In genomic region chr1:179867493-179868330, GRCh38 we compare ENCODE assay signal across 7 cellular contexts. TPM values are rescaled to one million over a fixed set of nuclear protein-coding genes. Genes with fewer than 3 reads are reported as not detected.
DNase-seq lines count a peak whose midpoint lies in the region; TF ChIP-seq lines count a peak whose summit lies in the region.

No MANE protein-coding gene starts in this region.

- H3K9me3 Mint-ChIP-seq in HFFc6, result no peaks in the 10 kb centered on the region
- no peaks in the 10 kb centered on the region for H3K9me3 Mint-ChIP-seq in activated CD4-positive, alpha-beta T cell treated with anti-CD3 and anti-CD28 coated beads, Interleukin-2, amount 10 ng/mL, durations not matched to agents 7 days and 5 days
- no peaks in the 10 kb centered on the region for H3K9me3 Mint-ChIP-seq in nephron

- H3K36me3 Mint-ChIP-seq in HFFc6 (ENCODE audit: low read depth) (peaks cover 21% of the 10 kb centered on the region), nephron (ENCODE audit: low read depth) (peaks cover 64% of the 10 kb centered on the region)
- peaks cover 33% of the 10 kb centered on the region for H3K36me3 Mint-ChIP-seq in activated CD4-positive, alpha-beta T cell treated with anti-CD3 and anti-CD28 coated beads, Interleukin-2, amount 10 ng/mL, durations not matched to agents 7 days and 5 days (ENCODE audit: low read depth)

- H3K27ac Mint-ChIP-seq in HFFc6 (no peak overlapping the region), nephron (no peak overlapping the region)
- no peak overlapping the region for H3K27ac Mint-ChIP-seq in activated CD4-positive, alpha-beta T cell treated with anti-CD3 and anti-CD28 coated beads, Interleukin-2, amount 10 ng/mL, durations not matched to agents 7 days and 5 days

- H3K4me3 Mint-ChIP-seq in HFFc6 (no peak overlapping the region), nephron (no peak overlapping the region)
- H3K4me3 Mint-ChIP-seq in activated CD4-positive, alpha-beta T cell treated with anti-CD3 and anti-CD28 coated beads, Interleukin-2, amount 10 ng/mL, durations not matched to agents 7 days and 5 days, result no peak overlapping the region

- peaks cover 3% of the 10 kb centered on the region for H3K36me3 ChIP-seq in GM06990 (ENCODE audit: control insufficient read depth, insufficient read depth, low read length)

- no peak for DNase-seq in GM06990 (ENCODE audit: extremely low read depth, insufficient read length)
- DNase-seq in HFFc6, result peak; percentile 49
- DNase-seq in NCI-H2227 (lab: John Stamatoyannopoulos, UW; ENCODE audit: unreplicated experiment), result peak; percentile 63
- peak; percentile 58 for DNase-seq in activated CD4-positive, alpha-beta T cell treated with anti-CD3 and anti-CD28 coated beads, Interleukin-2, amount 10 ng/mL, durations not matched to agents 7 days and 5 days
- peak; percentile 50 for DNase-seq in epithelial cell of esophagus (ENCODE audit: low read depth)
- no peak for DNase-seq in occipital lobe (lab: John Stamatoyannopoulos, UW)

- H3K4me3 ChIP-seq in GM06990 (replicated peaks; ENCODE audit: low read depth, low read length) (no peak overlapping the region), epithelial cell of esophagus (ENCODE audit: low read length) (no peak overlapping the region)

- CTCF ChIA-PET in activated CD4-positive, alpha-beta T cell treated with anti-CD3 and anti-CD28 coated beads, Interleukin-2, amount 10 ng/mL, durations not matched to agents 7 days and 5 days (lab: Charles Lee), result interaction anchor here (0.6 to 2.0 kb wide), 5 partner anchors 15 to 719 kb away, joined by 3 to 6 read pairs (median 3); partner anchors contain the start of gene TOR1AIP1

- H3K4me1 Mint-ChIP-seq in HFFc6 (ENCODE audit: low read depth), result peaks cover 37% of the 10 kb centered on the region
- H3K4me1 Mint-ChIP-seq in activated CD4-positive, alpha-beta T cell treated with anti-CD3 and anti-CD28 coated beads, Interleukin-2, amount 10 ng/mL, durations not matched to agents 7 days and 5 days, result peaks cover 13% of the 10 kb centered on the region
- H3K4me1 Mint-ChIP-seq in nephron, result peaks cover 27% of the 10 kb centered on the region

- TF ChIP-seq CTCF in GM06990 (IDR thresholded peaks at IDR 0.05; ENCODE audit: insufficient read depth, low read length, poor library complexity, severe bottlenecking), result peak; percentile 81
- TF ChIP-seq CTCF in HFFc6 (IDR thresholded peaks at IDR 0.05), result peak; percentile 83
- TF ChIP-seq CTCF in epithelial cell of esophagus (IDR thresholded peaks at IDR 0.05; ENCODE audit: insufficient read depth, low read depth, low read length, missing control alignments), result peak; percentile 64
- TF ChIP-seq CTCF in nephron (IDR thresholded peaks at IDR 0.05; ENCODE audit: unreplicated experiment in 3 of 3), result peak; percentile 38 to 60 (median 52)

- H3K27me3 ChIP-seq in GM06990 (replicated peaks; ENCODE audit: control insufficient read depth, insufficient read depth, low read length), result no peaks in the 10 kb centered on the region

- H3K27me3 Mint-ChIP-seq in HFFc6 (ENCODE audit: insufficient read depth), result no peaks in the 10 kb centered on the region
- no peaks in the 10 kb centered on the region for H3K27me3 Mint-ChIP-seq in activated CD4-positive, alpha-beta T cell treated with anti-CD3 and anti-CD28 coated beads, Interleukin-2, amount 10 ng/mL, durations not matched to agents 7 days and 5 days
- H3K27me3 Mint-ChIP-seq in nephron (ENCODE audit: low read depth), result no peaks in the 10 kb centered on the region

- POLR2A ChIA-PET in activated CD4-positive, alpha-beta T cell treated with anti-CD3 and anti-CD28 coated beads, Interleukin-2, amount 10 ng/mL, durations not matched to agents 7 days and 5 days (lab: Charles Lee), result no interaction called here

RNA-seq across cellular contexts. Expression of gene TOR1AIP2, which starts 9.9 kb away (rescaled TPM):
- total RNA-seq in HFFc6 (2021; fragmentation: NEBNext Ultra II Directional; extraction: Animal tissue kit (Norgen Biotek cat#: 25700)), result 100 to 1,000 TPM in 5 of 6 experiments, 10 to 100 TPM in 1; 89.7 to 127 (median 108) TPM
- total RNA-seq in activated CD4-positive, alpha-beta T cell treated with anti-CD3 and anti-CD28 coated beads, Interleukin-2, amount 10 ng/mL, durations not matched to agents 7 days and 5 days, result 10 to 100 TPM; 49.2 to 49.3 TPM
- total RNA-seq in occipital lobe, result 54.3 TPM

RNA-seq across cellular contexts. Expression of gene TOR1AIP1, which starts 14.4 kb away (rescaled TPM):
- total RNA-seq in HFFc6 (2021; fragmentation: NEBNext Ultra II Directional; extraction: Animal tissue kit (Norgen Biotek cat#: 25700)), result 10 to 100 TPM; 39.6 to 51.8 (median 48.9) TPM
- 10 to 100 TPM; 70.2 to 91.1 TPM for total RNA-seq in activated CD4-positive, alpha-beta T cell treated with anti-CD3 and anti-CD28 coated beads, Interleukin-2, amount 10 ng/mL, durations not matched to agents 7 days and 5 days
- total RNA-seq in occipital lobe, result 22.9 TPM

Comparison
In these comparisons a context has a peak if more than half of its experiments do, and no peak if none do; other contexts are left out.
1. DNase-seq: peak in HFFc6 (single experiment), NCI-H2227 (single experiment), activated CD4-positive, alpha-beta T cell treated with anti-CD3 and anti-CD28 coated beads, Interleukin-2, amount 10 ng/mL, durations not matched to agents 7 days and 5 days (single experiment) and epithelial cell of esophagus (single experiment); none in GM06990 (single experiment) and occipital lobe (single experiment).
2. Peak in every context shown above with its lines, with median percentiles within 50 percentile points of each other: CTCF ChIP-seq.